In genomic region chr20:3980260-3981131, GRCh38 we compare ENCODE assay signal across 1 cellular context.
TF ChIP-seq lines count a peak whose summit lies in the region.

No MANE protein-coding gene starts in this region.

TF ChIP-seq in HepG2, 621 proteins besides CTCF, POLR2A, EP300 and RAD21 (continued from another document and continues in another):
- TF ChIP-seq ZBTB21 (CRISPR knock-in tag; IDR thresholded peaks at IDR 0.05) (peak; percentile 18; the same call in 1 of the 2 replicates), FLYWCH1 (CRISPR knock-in tag; IDR thresholded peaks at IDR 0.05) (0 out of 2 replicates have a peak, but pooled peaks have one; percentile 39), SRY (CRISPR knock-in tag; IDR thresholded peaks at IDR 0.05) (no peak), ASH2L (IDR thresholded peaks at IDR 0.05; ENCODE audit: insufficient read length, low read depth, low read length) (peak; percentile 80), GFI1 (CRISPR knock-in tag; IDR thresholded peaks at IDR 0.05; ENCODE audit: borderline replicate concordance) (peak; percentile 34; the same call in 1 of the 2 replicates), FOSL2 (CRISPR knock-in tag; IDR thresholded peaks at IDR 0.05) (peak; percentile 69), ZNF704 (CRISPR knock-in tag; IDR thresholded peaks at IDR 0.05; ENCODE audit: borderline replicate concordance) (0 out of 2 replicates have a peak, but pooled peaks have one; percentile 42), NKX3-1 (CRISPR knock-in tag; IDR thresholded peaks at IDR 0.05) (peak; percentile 75; the same call in 1 of the 2 replicates), DNMT3B (CRISPR knock-in tag; conservative IDR thresholded peaks at IDR 0.05) (0 out of 2 replicates have a peak, but pooled peaks have one; percentile 33), ZBTB33 (CRISPR knock-in tag; IDR thresholded peaks at IDR 0.05) (peak; percentile 43; the same call in 1 of the 2 replicates), MIER2 (CRISPR knock-in tag; IDR thresholded peaks at IDR 0.05) (peak; percentile 23; the same call in 1 of the 2 replicates), TFDP2 (CRISPR knock-in tag; IDR thresholded peaks at IDR 0.05) (no peak; the same call in 1 of the 2 replicates), E2F2 (CRISPR knock-in tag; IDR thresholded peaks at IDR 0.05; ENCODE audit: borderline replicate concordance) (no peak), TEF (CRISPR knock-in tag; IDR thresholded peaks at IDR 0.05) (0 out of 2 replicates have a peak, but pooled peaks have one; percentile 52), NR2F2 (IDR thresholded peaks at IDR 0.05; ENCODE audit: borderline replicate concordance, low read depth) (peak; percentile 61; the same call in 1 of the 2 replicates), JUN (CRISPR knock-in tag; IDR thresholded peaks at IDR 0.05) (no peak), YY1 (IDR thresholded peaks at IDR 0.05; ENCODE audit: insufficient read depth, insufficient replicate concordance, low read depth, low read length) (peak; percentile 98), MATR3 (CRISPR knock-in tag; IDR thresholded peaks at IDR 0.05) (no peak), MXI1 (IDR thresholded peaks at IDR 0.05; ENCODE audit: borderline replicate concordance, low read depth, low read length) (0 out of 3 replicates have a peak, but pooled peaks have one; percentile 10), AHDC1 (CRISPR knock-in tag; IDR thresholded peaks at IDR 0.05; ENCODE audit: borderline replicate concordance) (peak; percentile 63; the same call in 1 of the 2 replicates), IKZF5 (CRISPR knock-in tag; IDR thresholded peaks at IDR 0.05) (peak; percentile 80; the same call in 1 of the 2 replicates), TEAD3 (CRISPR knock-in tag; optimal IDR thresholded peaks at IDR 0.05; ENCODE audit: borderline replicate concordance) (peak; percentile 63), ZNF740 (CRISPR knock-in tag; IDR thresholded peaks at IDR 0.05) (peak; percentile 99), SMAD3 (CRISPR knock-in tag; IDR thresholded peaks at IDR 0.05) (0 out of 2 replicates have a peak, but pooled peaks have one; percentile 43), ZFP91 (CRISPR knock-in tag; IDR thresholded peaks at IDR 0.05; ENCODE audit: borderline replicate concordance) (0 out of 2 replicates have a peak, but pooled peaks have one; percentile 27), ZNF614 (CRISPR knock-in tag; IDR thresholded peaks at IDR 0.05; ENCODE audit: borderline replicate concordance) (peak; percentile 83; the same call in 1 of the 2 replicates), CEBPB (IDR thresholded peaks at IDR 0.05; ENCODE audit: borderline replicate concordance, low read depth, low read length) (peak; percentile 99), SPEN (CRISPR knock-in tag; IDR thresholded peaks at IDR 0.05; ENCODE audit: low read depth) (peak; percentile 45; the same call in 1 of the 2 replicates), DRAP1 (CRISPR knock-in tag; IDR thresholded peaks at IDR 0.05) (peak; percentile 64; the same call in 1 of the 2 replicates), KDM5A (IDR thresholded peaks at IDR 0.05; ENCODE audit: borderline replicate concordance, low read length) (peak; percentile 34; the same call in 1 of the 2 replicates), ZFP36L2 (CRISPR knock-in tag; IDR thresholded peaks at IDR 0.05) (no peak), YEATS2 (CRISPR knock-in tag; IDR thresholded peaks at IDR 0.05; ENCODE audit: borderline replicate concordance) (peak; percentile 57), GATAD2A (CRISPR knock-in tag; IDR thresholded peaks at IDR 0.05) (peak; percentile 76; the same call in 1 of the 2 replicates), ZKSCAN5 (CRISPR knock-in tag; IDR thresholded peaks at IDR 0.05) (peak; percentile 82), ZBTB1 (CRISPR knock-in tag; IDR thresholded peaks at IDR 0.05; ENCODE audit: borderline replicate concordance) (0 out of 2 replicates have a peak, but pooled peaks have one; percentile 45), ZSCAN5A (CRISPR knock-in tag; IDR thresholded peaks at IDR 0.05; ENCODE audit: borderline replicate concordance) (no peak), GTF3A (CRISPR knock-in tag; conservative IDR thresholded peaks at IDR 0.05) (no peak), ZNF629 (CRISPR knock-in tag; conservative IDR thresholded peaks at IDR 0.05) (no peak), MLX (CRISPR knock-in tag; IDR thresholded peaks at IDR 0.05) (0 out of 2 replicates have a peak, but pooled peaks have one; percentile 26), ZNF501 (CRISPR knock-in tag; IDR thresholded peaks at IDR 0.05) (0 out of 2 replicates have a peak, but pooled peaks have one; percentile 40), ZNF431 (CRISPR knock-in tag; IDR thresholded peaks at IDR 0.05; ENCODE audit: borderline replicate concordance, low read depth) (no peak)
